In genomic region chr1:23722652-23723051, GRCh38 we compare ENCODE assay signal across 30 cellular contexts. TPM values are rescaled to one million over a fixed set of nuclear protein-coding genes. Genes with fewer than 3 reads are reported as not detected.
DNase-seq lines count a peak whose midpoint lies in the region; ATAC-seq, FAIRE-seq and TF ChIP-seq lines count a peak whose summit lies in the region.
"Had no signal": no experiment of that assay in that cellular context is flagged by ENCODE, and none has a peak within 500 bp of the region (broad histone marks: within the 10 kb centered on the region; RNA-seq: fewer than 3 reads in every experiment).

No MANE protein-coding gene starts in this region.

- no peak for ATAC-seq in pancreas
- no peak for ATAC-seq in HG03159 (IDR thresholded peaks at IDR 0.05; ENCODE audit: unreplicated experiment)
- ATAC-seq: foreskin keratinocyte, heart left ventricle, HepG2, left lung, sciatic nerve, WTC11 had no signal

- POLR2A ChIA-PET in OCI-LY7 (lab: Charles Lee) = interaction anchor here (0.6 kb wide), 1 partner anchor 366 kb away, joined by 3 read pairs; no protein-coding TSS in a partner anchor

- no peaks in the 10 kb centered on the region for H3K36me3 ChIP-seq in OCI-LY7 (ENCODE audit: insufficient read depth, low read length)
- H3K36me3 ChIP-seq in small intestine (ENCODE audit: control insufficient read depth in 2 of 2, insufficient read depth in 2 of 2, low read length in 2 of 2) = no peaks in the 10 kb centered on the region
- no peaks in the 10 kb centered on the region for H3K36me3 ChIP-seq in pancreas
- H3K36me3 ChIP-seq: brain microvascular endothelial cell, esophagus squamous epithelium, heart left ventricle, left lung, prostate gland had no signal

- no peaks in the 10 kb centered on the region for H3K27me3 Mint-ChIP-seq in nephron progenitor cell (ENCODE audit: low read depth, poor library complexity)
- no peaks in the 10 kb centered on the region for H3K27me3 Mint-ChIP-seq in activated CD4-positive, alpha-beta T cell treated with anti-CD3 and anti-CD28 coated beads, Interleukin-2, amount 10 ng/mL, durations not matched to agents 24 days and 14 days
- H3K27me3 Mint-ChIP-seq: activated CD4-positive, alpha-beta memory T cell treated with anti-CD3 and anti-CD28 coated beads for 36 hours; type B pancreatic cell had no signal

- peak overlapping the region; percentile 41 for H3K27ac Mint-ChIP-seq in nephron progenitor cell
- H3K27ac Mint-ChIP-seq in activated CD4-positive, alpha-beta T cell treated with anti-CD3 and anti-CD28 coated beads, Interleukin-2, amount 10 ng/mL, durations not matched to agents 24 days and 14 days = no peak overlapping the region
- H3K27ac Mint-ChIP-seq: activated CD4-positive, alpha-beta memory T cell treated with anti-CD3 and anti-CD28 coated beads for 36 hours; activated naive CD4-positive, alpha-beta T cell treated with anti-CD3 and anti-CD28 coated beads for 36 hours; type B pancreatic cell; WTC11 had no signal

- no TSS peak for BruUV-seq in OCI-LY7 (replicated peaks; lab: Mats Ljungman, UMichigan)

- TF ChIP-seq CTCF in GM12864 (IDR thresholded peaks at IDR 0.05; ENCODE audit: low read depth, low read length, missing control alignments) (no peak), OCI-LY7 (conservative IDR thresholded peaks at IDR 0.05; ENCODE audit: low read length) (no peak), nephron progenitor cell (IDR thresholded peaks at IDR 0.05) (no peak), pancreas (IDR thresholded peaks at IDR 0.05) (no peak)

- WGBS in small intestine, 3 donors = 32 to 62% (median 51%) methylated on average over 3 of the region's 3 CpGs
- 71 to 79% methylated on average over 3 of the region's 3 CpGs for WGBS in pancreas, 2 donors

- H3K27me3 ChIP-seq in small intestine (ENCODE audit: control insufficient read depth in 2 of 2, insufficient read depth in 2 of 2, low read length in 2 of 2) (no peaks in the 10 kb centered on the region), pancreas (no peaks in the 10 kb centered on the region)
- H3K27me3 ChIP-seq: brain microvascular endothelial cell, dorsolateral prefrontal cortex, esophagus squamous epithelium, foreskin keratinocyte, heart left ventricle, left lung had no signal

- no peaks in the 10 kb centered on the region for H3K9me3 Mint-ChIP-seq in nephron progenitor cell
- no peaks in the 10 kb centered on the region for H3K9me3 Mint-ChIP-seq in activated CD4-positive, alpha-beta T cell treated with anti-CD3 and anti-CD28 coated beads, Interleukin-2, amount 10 ng/mL, durations not matched to agents 24 days and 14 days
- H3K9me3 Mint-ChIP-seq: activated CD4-positive, alpha-beta memory T cell treated with anti-CD3 and anti-CD28 coated beads for 36 hours; activated naive CD4-positive, alpha-beta T cell treated with anti-CD3 and anti-CD28 coated beads for 36 hours; type B pancreatic cell; WTC11 had no signal

- peak; percentile 25 for TF ChIP-seq POLR2A in GM19193 (IDR thresholded peaks at IDR 0.05; ENCODE audit: extremely low read depth, insufficient read depth, insufficient read length)

- no peak overlapping the region for H2AFZ ChIP-seq in OCI-LY7 (ENCODE audit: low read length)

- no peak for DNase-seq in GM12864 (ENCODE audit: low read depth)
- peak; percentile 45 for DNase-seq in OCI-LY7 (ENCODE audit: low spot score)
- no peak for DNase-seq in nephron progenitor cell
- DNase-seq in small intestine = no peak
- no peak for DNase-seq in pancreas
- DNase-seq in activated CD4-positive, alpha-beta T cell treated with anti-CD3 and anti-CD28 coated beads, Interleukin-2, amount 10 ng/mL, durations not matched to agents 24 days and 14 days = no peak
- DNase-seq: ACHN; activated CD4-positive, alpha-beta memory T cell treated with anti-CD3 and anti-CD28 coated beads for 36 hours; activated naive CD4-positive, alpha-beta T cell treated with anti-CD3 and anti-CD28 coated beads for 36 hours; brain microvascular endothelial cell; dorsolateral prefrontal cortex; esophagus squamous epithelium; foreskin keratinocyte; heart left ventricle; islet precursor cell; left lung; mesenchymal stem cell; NCI-H446; stimulated activated CD4-positive, alpha-beta T cell treated with anti-CD3 and anti-CD28 coated beads, Interleukin-4, amount 100 ng/mL, for 4 hours; substantia nigra; T-helper 1 cell had no signal

- H3K4me3 Mint-ChIP-seq in nephron progenitor cell = no peak overlapping the region
- no peak overlapping the region for H3K4me3 Mint-ChIP-seq in activated CD4-positive, alpha-beta T cell treated with anti-CD3 and anti-CD28 coated beads, Interleukin-2, amount 10 ng/mL, durations not matched to agents 24 days and 14 days
- H3K4me3 Mint-ChIP-seq: activated CD4-positive, alpha-beta memory T cell treated with anti-CD3 and anti-CD28 coated beads for 36 hours; activated naive CD4-positive, alpha-beta T cell treated with anti-CD3 and anti-CD28 coated beads for 36 hours; type B pancreatic cell; WTC11 had no signal

- H3K79me2 ChIP-seq in OCI-LY7 (ENCODE audit: insufficient read depth, low read depth, low read length) = no peaks in the 10 kb centered on the region

- no peaks in the 10 kb centered on the region for H4K20me1 ChIP-seq in OCI-LY7 (ENCODE audit: insufficient read depth, low read length)

- intact Hi-C loops in OCI-LY7 (cut with micrococcal nuclease; ENCODE audit: unreplicated experiment) = no loop called here
- intact Hi-C loops in pancreas (cut with DNase I) = no loop called here
- intact Hi-C loops in activated CD4-positive, alpha-beta T cell treated with anti-CD3 and anti-CD28 coated beads, Interleukin-2, amount 10 ng/mL, durations not matched to agents 24 days and 14 days (cut with micrococcal nuclease) = no loop called here

- peaks cover 2% of the 10 kb centered on the region for H3K4me1 Mint-ChIP-seq in nephron progenitor cell
- peaks cover 20% of the 10 kb centered on the region for H3K4me1 Mint-ChIP-seq in activated CD4-positive, alpha-beta T cell treated with anti-CD3 and anti-CD28 coated beads, Interleukin-2, amount 10 ng/mL, durations not matched to agents 24 days and 14 days

- FAIRE-seq in small intestine (lab: Jason Lieb, UNC) = no peak
- no peak for FAIRE-seq in pancreas (lab: Jason Lieb, UNC)
- FAIRE-seq: H54, HepG2 had no signal

- CTCF ChIA-PET in OCI-LY7 (lab: Charles Lee; ENCODE audit: unreplicated experiment) = no interaction called here

- no peaks in the 10 kb centered on the region for H3K9me3 ChIP-seq in OCI-LY7 (ENCODE audit: low read length)
- no peaks in the 10 kb centered on the region for H3K9me3 ChIP-seq in small intestine (ENCODE audit: control insufficient read depth, low read depth)
- no peaks in the 10 kb centered on the region for H3K9me3 ChIP-seq in pancreas
- H3K9me3 ChIP-seq: esophagus squamous epithelium, heart left ventricle, left lung, prostate gland had no signal

- no peaks in the 10 kb centered on the region for H3K9me2 ChIP-seq in OCI-LY7 (ENCODE audit: insufficient read depth, low read length)

- H3K27ac ChIP-seq in OCI-LY7 (ENCODE audit: low read depth, low read length, poor library complexity, severe bottlenecking) (no peak overlapping the region), small intestine (ENCODE audit: low read depth in 1 of 2, low read length in 1 of 2) (no peak overlapping the region), pancreas (no peak overlapping the region)
- H3K27ac ChIP-seq: brain microvascular endothelial cell, dorsolateral prefrontal cortex, esophagus squamous epithelium, foreskin keratinocyte, heart left ventricle, left lung, prostate gland, SK-N-MC had no signal

- peaks cover 5% of the 10 kb centered on the region for H3K36me3 Mint-ChIP-seq in nephron progenitor cell (ENCODE audit: low read depth)
- peaks cover 1% of the 10 kb centered on the region for H3K36me3 Mint-ChIP-seq in activated CD4-positive, alpha-beta T cell treated with anti-CD3 and anti-CD28 coated beads, Interleukin-2, amount 10 ng/mL, durations not matched to agents 24 days and 14 days (ENCODE audit: low read depth)
- H3K36me3 Mint-ChIP-seq: activated CD4-positive, alpha-beta memory T cell treated with anti-CD3 and anti-CD28 coated beads for 36 hours; WTC11 had no signal

- peak overlapping the region; percentile 36 for H3K4me2 ChIP-seq in OCI-LY7 (ENCODE audit: low read length)

- H3K4me3 ChIP-seq in GM12864 (ENCODE audit: low read depth, low read length) (peak overlapping the region; percentile 20; the same call in 1 of the 2 replicates), OCI-LY7 (ENCODE audit: low read depth, low read length, poor library complexity, severe bottlenecking) (no peak overlapping the region), small intestine (ENCODE audit: low read depth in 1 of 2, low read length in 2 of 2) (no peak overlapping the region), pancreas (no peak overlapping the region)
- H3K4me3 ChIP-seq: dorsolateral prefrontal cortex, esophagus squamous epithelium, heart left ventricle, left lung, prostate gland, SK-N-MC had no signal

- peaks cover 40% of the 10 kb centered on the region for H3K4me1 ChIP-seq in OCI-LY7 (ENCODE audit: insufficient read depth, low read length, poor library complexity, severe bottlenecking)
- no peaks in the 10 kb centered on the region for H3K4me1 ChIP-seq in small intestine (ENCODE audit: control insufficient read depth in 2 of 2, insufficient read depth in 1 of 2, low read depth in 1 of 2, low read length in 1 of 2)
- peaks cover 7 to 13% (median 12%) of the 10 kb centered on the region in 3 donors for H3K4me1 ChIP-seq in pancreas
- H3K4me1 ChIP-seq: foreskin keratinocyte had no signal

RNA-seq across cellular contexts. Expression of gene ELOA, which starts 20.6 kb away (rescaled TPM):
- total RNA-seq in OCI-LY7 (2014; rRNA removed; shearing (Covaris generic)) = 24.7 and 29.1 TPM in 2 replicates
- 35.8 and 41.0 TPM in 2 replicates for total RNA-seq in OCI-LY7 (2022)
- polyA plus RNA-seq in small intestine = 10 to 100 TPM in 2 of 3 donors, 1 to 10 TPM in 1; 8.4 to 12.4 (median 11.0) TPM
- 10 to 100 TPM; 23.5 to 33.9 (median 27.0) TPM for total RNA-seq in pancreas
- polyA plus RNA-seq in pancreas = 10 to 100 TPM; 10.6 to 13.8 TPM
- 51.9 and 54.3 TPM in 2 replicates for total RNA-seq in activated CD4-positive, alpha-beta T cell treated with anti-CD3 and anti-CD28 coated beads, Interleukin-2, amount 10 ng/mL, durations not matched to agents 24 days and 14 days

RNA-seq across cellular contexts. Expression of gene RPL11, which starts 31.0 kb away (rescaled TPM):
- total RNA-seq in OCI-LY7 (2014; rRNA removed; shearing (Covaris generic)) = 1,891 and 2,496 TPM in 2 replicates
- 1,767 and 1,774 TPM in 2 replicates for total RNA-seq in OCI-LY7 (2022)
- 1,000 to 10,000 TPM; 1,603 to 3,027 (median 2,739) TPM for polyA plus RNA-seq in small intestine
- total RNA-seq in pancreas = 100 to 1,000 TPM; 511 to 819 (median 681) TPM
- polyA plus RNA-seq in pancreas = 1,000 to 10,000 TPM; 1,351 to 1,484 TPM
- 1,147 and 1,194 TPM in 2 replicates for total RNA-seq in activated CD4-positive, alpha-beta T cell treated with anti-CD3 and anti-CD28 coated beads, Interleukin-2, amount 10 ng/mL, durations not matched to agents 24 days and 14 days

RNA-seq across cellular contexts. Expression of gene PITHD1, which starts 55.6 kb away (rescaled TPM):
- 89.9 and 90.8 TPM in 2 replicates for total RNA-seq in OCI-LY7 (2014; rRNA removed; shearing (Covaris generic))
- 63.6 and 67.2 TPM in 2 replicates for total RNA-seq in OCI-LY7 (2022)
- polyA plus RNA-seq in small intestine = 10 to 100 TPM; 32.4 to 50.5 (median 46.2) TPM
- 10 to 100 TPM; 17.3 to 20.6 (median 18.9) TPM for total RNA-seq in pancreas
- 10 to 100 TPM; 20.6 to 36.8 TPM for polyA plus RNA-seq in pancreas
- total RNA-seq in activated CD4-positive, alpha-beta T cell treated with anti-CD3 and anti-CD28 coated beads, Interleukin-2, amount 10 ng/mL, durations not matched to agents 24 days and 14 days = 83.0 and 88.6 TPM in 2 replicates
